8 cellular contexts compared by ENCODE assay signal in the genomic region with DNA sequence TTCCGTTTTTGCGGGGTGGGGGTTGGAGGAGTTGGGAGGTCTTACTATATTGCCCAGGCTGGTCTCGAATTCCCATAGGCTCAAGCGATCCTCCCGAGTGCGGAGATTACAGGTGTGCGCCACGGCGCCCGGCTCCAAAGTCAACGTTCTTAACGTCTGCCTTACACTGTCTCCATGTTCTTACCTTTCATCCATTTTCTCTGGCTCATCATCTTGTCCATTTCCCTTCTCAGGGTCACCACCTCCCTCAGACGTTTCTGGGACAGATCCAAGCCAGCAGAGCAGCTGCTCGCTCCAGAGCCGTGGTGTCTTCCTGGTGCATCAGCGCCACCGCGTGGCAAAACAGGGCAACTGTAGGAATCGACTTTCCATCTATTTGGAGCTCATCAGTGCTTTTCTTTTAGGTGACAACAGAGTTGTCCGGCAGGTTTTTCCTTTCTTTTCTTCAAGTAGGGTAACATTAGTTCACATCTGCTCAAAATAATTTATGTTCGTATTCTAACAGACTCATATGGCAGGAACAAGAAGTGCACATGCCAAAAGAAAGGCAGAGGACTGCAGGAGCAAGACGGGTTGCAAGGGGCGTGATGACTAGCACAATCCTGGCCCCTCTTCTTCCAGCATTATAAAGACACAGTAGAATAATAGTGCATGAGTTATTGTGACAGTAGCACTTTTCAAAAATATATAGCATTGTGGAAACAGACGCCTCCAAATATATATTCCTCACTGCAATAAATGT.
DNase-seq lines count a peak whose midpoint lies in the region; ATAC-seq lines count a peak whose summit lies in the region.

No MANE protein-coding gene starts in this region.

- H3K27ac Mint-ChIP-seq in activated CD4-positive, alpha-beta T cell treated with anti-CD3 and anti-CD28 coated beads, Interleukin-2, amount 10 ng/mL, durations not matched to agents 24 days and 14 days: no peak overlapping the region

- ATAC-seq in GM18907 (IDR thresholded peaks at IDR 0.05; ENCODE audit: unreplicated experiment) (peak; percentile 93), HG03159 (IDR thresholded peaks at IDR 0.05; ENCODE audit: unreplicated experiment) (peak; percentile 86)

- peaks cover 7% of the 10 kb centered on the region for H3K27me3 Mint-ChIP-seq in activated CD4-positive, alpha-beta T cell treated with anti-CD3 and anti-CD28 coated beads, Interleukin-2, amount 10 ng/mL, durations not matched to agents 24 days and 14 days

- intact Hi-C loops in activated CD4-positive, alpha-beta T cell treated with anti-CD3 and anti-CD28 coated beads, Interleukin-2, amount 10 ng/mL, durations not matched to agents 24 days and 14 days (cut with micrococcal nuclease): loop anchor here (1.0 to 10.0 kb wide), 5 partner anchors 70 to 970 kb away; partner anchors contain the start of gene SOX21

- DNase-seq in AG20443 (ENCODE audit: low spot score) (peak; percentile 91), NCI-H345 treated with DMSO at 0.1 percent for 48 hours (lab: John Stamatoyannopoulos, UW; ENCODE audit: unreplicated experiment) (peak; percentile 67), dedifferentiated amniotic fluid mesenchymal stem cell (ENCODE audit: extremely low spot score) (peak; percentile 61), left kidney (ENCODE audit: low read depth, low spot score) (peak; percentile 92)
- DNase-seq in activated CD4-positive, alpha-beta T cell treated with anti-CD3 and anti-CD28 coated beads, Interleukin-2, amount 10 ng/mL, durations not matched to agents 24 days and 14 days: peak; percentile 92
- peak; percentile 66 to 69 for DNase-seq in stimulated activated CD4-positive, alpha-beta T cell treated with anti-CD3 and anti-CD28 coated beads, Interleukin-1b, Interleukin-23, amount 100 ng/mL, for 4 hours (ENCODE audit: low read depth in 2 of 2)

- H3K9me3 Mint-ChIP-seq in activated CD4-positive, alpha-beta T cell treated with anti-CD3 and anti-CD28 coated beads, Interleukin-2, amount 10 ng/mL, durations not matched to agents 24 days and 14 days: no peaks in the 10 kb centered on the region

- H3K36me3 Mint-ChIP-seq in activated CD4-positive, alpha-beta T cell treated with anti-CD3 and anti-CD28 coated beads, Interleukin-2, amount 10 ng/mL, durations not matched to agents 24 days and 14 days (ENCODE audit: low read depth): no peaks in the 10 kb centered on the region

- peak overlapping the region; percentile 80 for H3K4me3 Mint-ChIP-seq in activated CD4-positive, alpha-beta T cell treated with anti-CD3 and anti-CD28 coated beads, Interleukin-2, amount 10 ng/mL, durations not matched to agents 24 days and 14 days

- peaks cover 7% of the 10 kb centered on the region for H3K4me1 Mint-ChIP-seq in activated CD4-positive, alpha-beta T cell treated with anti-CD3 and anti-CD28 coated beads, Interleukin-2, amount 10 ng/mL, durations not matched to agents 24 days and 14 days

Comparison
In these comparisons a context has a peak if more than half of its experiments do, and no peak if none do; other contexts are left out.
1. Peak in every context shown above with its lines: DNase-seq and ATAC-seq.